ENCODE assay signal across 15 cellular contexts in genomic region chr15:73935547-73935946, GRCh38. TPM values are rescaled to one million over a fixed set of nuclear protein-coding genes. Genes with fewer than 3 reads are reported as not detected.
DNase-seq lines count a peak whose midpoint lies in the region; ATAC-seq, FAIRE-seq and TF ChIP-seq lines count a peak whose summit lies in the region.
"Had no signal": no experiment of that assay in that cellular context is flagged by ENCODE, and none has a peak within 500 bp of the region (broad histone marks: within the 10 kb centered on the region; RNA-seq: fewer than 3 reads in every experiment).

No MANE protein-coding gene starts in this region.

- no peak for FAIRE-seq in D721Med (lab: Jason Lieb, UNC)
- no peak for FAIRE-seq in K562 (lab: Jason Lieb, UNC)

- H3K4me2 ChIP-seq in K562 (ENCODE audit: insufficient read depth, low read length) (no peak overlapping the region), mesenchymal stem cell (ENCODE audit: low read length, poor library complexity, severe bottlenecking) (no peak overlapping the region)

- no peak overlapping the region for H2BK5ac ChIP-seq in mesenchymal stem cell (ENCODE audit: low read depth, low read length, poor library complexity, severe bottlenecking)

- WGBS in K562 (ENCODE audit: insufficient coverage, low coverage, missing lambda C conversion rate), result 23% methylated on average over 3 of the region's 4 CpGs
- WGBS in mesenchymal stem cell, result 100% methylated on average over 3 of the region's 4 CpGs

- ATAC-seq in K562, result peak; percentile 40; the same call in 1 of the 3 replicates
- ATAC-seq in GM21576 (IDR thresholded peaks at IDR 0.05; ENCODE audit: unreplicated experiment), result no peak
- ATAC-seq in GM21526 (IDR thresholded peaks at IDR 0.05; ENCODE audit: low FRiP score, unreplicated experiment), result no peak
- ATAC-seq: gastrocnemius medialis; naive thymus-derived CD4-positive, alpha-beta T cell had no signal

- peak overlapping the region in 1 of 2 experiments; percentile 75 for H3K18ac ChIP-seq in mesenchymal stem cell (ENCODE audit: low read depth in 1 of 2, low read length in 2 of 2)

- H3K4me3 ChIP-seq in NB4 (ENCODE audit: low read depth, low read length) (no peak overlapping the region), K562 (no peak overlapping the region), mesenchymal stem cell (ENCODE audit: insufficient read depth in 1 of 2, low read depth in 1 of 2, low read length in 2 of 2) (no peak overlapping the region)
- H3K4me3 ChIP-seq: adrenal gland, gastrocnemius medialis, skin epidermis had no signal

- no peaks in the 10 kb centered on the region for H3K9me3 ChIP-seq in K562 (replicated peaks; ENCODE audit: control insufficient read depth, insufficient read depth, low read depth, low read length)
- no peaks in the 10 kb centered on the region for H3K9me3 ChIP-seq in mesenchymal stem cell (ENCODE audit: control insufficient read depth, low read length)
- H3K9me3 ChIP-seq: adrenal gland, gastrocnemius medialis had no signal

- H3K23ac ChIP-seq in mesenchymal stem cell (ENCODE audit: low read length in 2 of 2), result no peak overlapping the region

- BruUV-seq in K562 (replicated peaks; lab: Mats Ljungman, UMichigan), result no TSS peak

- peak overlapping the region; percentile 81 for H4K91ac ChIP-seq in mesenchymal stem cell (ENCODE audit: low read length)

- 0 out of 2 replicates have a peak, but pooled peaks cover 9% of the 10 kb centered on the region for H4K20me1 ChIP-seq in K562 (replicated peaks; ENCODE audit: control insufficient read depth, insufficient read depth, low read length)

- no peak overlapping the region for H2AFZ ChIP-seq in K562 (ENCODE audit: low read depth, low read length)
- H2AFZ ChIP-seq in mesenchymal stem cell (ENCODE audit: low read depth, low read length), result no peak overlapping the region

- peak; percentile 74 for DNase-seq in D721Med (ENCODE audit: insufficient read length, low spot score)
- peak; percentile 79 for DNase-seq in NB4 (ENCODE audit: low read depth)
- DNase-seq in K562 (ENCODE audit: extremely low read depth in 1 of 4, low spot score in 3 of 4), result no peak
- DNase-seq in mesenchymal stem cell, result peak; percentile 43
- no peak for DNase-seq in H4 (ENCODE audit: low spot score)
- no peak for DNase-seq in SIG-M5 treated with dmso at 0.1 percent for 504 hours (lab: John Stamatoyannopoulos, UW; ENCODE audit: unreplicated experiment)
- DNase-seq: activated B cell treated with CpG ODN at 0.5 μM for 24 hours; adrenal gland; gastrocnemius medialis; H9; naive thymus-derived CD4-positive, alpha-beta T cell; NCI-H748 treated with DMSO at 0.1 percent for 48 hours had no signal

- TF ChIP-seq POLR2A in NB4 (IDR thresholded peaks at IDR 0.05; ENCODE audit: extremely low read depth, insufficient read length) (no peak), K562 (conservative IDR thresholded peaks at IDR 0.05) (no peak)

- no peaks in the 10 kb centered on the region for H3K36me3 ChIP-seq in K562 (ENCODE audit: control insufficient read depth, insufficient read depth, low read length)
- H3K36me3 ChIP-seq in mesenchymal stem cell (ENCODE audit: control insufficient read depth in 1 of 2, insufficient read depth in 2 of 2, low read depth in 1 of 2, low read length in 2 of 2), result peaks cover 44 to 57% of the 10 kb centered on the region in 2 experiments
- H3K36me3 ChIP-seq: adrenal gland, gastrocnemius medialis had no signal

- intact Hi-C loops in K562 (cut with micrococcal nuclease), result no loop called here

- H2BK15ac ChIP-seq in mesenchymal stem cell (ENCODE audit: low read depth, poor library complexity, severe bottlenecking), result peak overlapping the region; percentile 44

- H3K14ac ChIP-seq in mesenchymal stem cell (ENCODE audit: low read length in 2 of 2), result peak overlapping the region in 1 of 2 experiments; percentile 71

- peaks cover 0 to 4% of the 10 kb centered on the region in 2 experiments; a peak in 1 of 5 replicates for H3K4me1 ChIP-seq in K562 (replicated peaks in 1 of 2; ENCODE audit: control insufficient read depth in 2 of 2, insufficient read depth in 2 of 2, low read length in 2 of 2)
- H3K4me1 ChIP-seq in mesenchymal stem cell (ENCODE audit: control insufficient read depth, insufficient read depth, low read depth, low read length), result peaks cover 74% of the 10 kb centered on the region
- H3K4me1 ChIP-seq: gastrocnemius medialis had no signal

- no peak overlapping the region for H3K4ac ChIP-seq in mesenchymal stem cell (ENCODE audit: low read depth in 1 of 2, low read length in 2 of 2)

- no peak overlapping the region for H3K27ac ChIP-seq in K562 (ENCODE audit: extremely low read depth, low read depth, low read length)
- peak overlapping the region; percentile 85 for H3K27ac ChIP-seq in mesenchymal stem cell (ENCODE audit: low read length, poor library complexity, severe bottlenecking)
- H3K27ac ChIP-seq: gastrocnemius medialis had no signal

- CTCF ChIA-PET in K562 (lab: Yijun Ruan, JAX; ENCODE audit: low intra/inter-chr PET ratio), result no interaction called here

- H3K9me1 ChIP-seq in K562 (ENCODE audit: control insufficient read depth, insufficient read depth, low read length), result no peaks in the 10 kb centered on the region

- H3K79me2 ChIP-seq in K562 (ENCODE audit: control insufficient read depth, insufficient read depth, low read length), result no peaks in the 10 kb centered on the region

- peaks cover 18% of the 10 kb centered on the region for H3K79me1 ChIP-seq in mesenchymal stem cell (replicated peaks; ENCODE audit: low read length, poor library complexity, severe bottlenecking)

- no peak for TF ChIP-seq EP300 in K562 (IDR thresholded peaks at IDR 0.05; ENCODE audit: low read length)

- no peak overlapping the region for H3K9ac ChIP-seq in K562 (ENCODE audit: insufficient read depth in 1 of 2, low read depth in 2 of 2, low read length in 2 of 2)
- H3K9ac ChIP-seq in mesenchymal stem cell (ENCODE audit: low read length), result no peak overlapping the region

- H2BK12ac ChIP-seq in mesenchymal stem cell (ENCODE audit: low read length in 2 of 2), result peak overlapping the region; percentile 21 to 59

- TF ChIP-seq CTCF in D721Med (IDR thresholded peaks at IDR 0.05; ENCODE audit: insufficient read depth, missing control alignments) (no peak), NB4 (IDR thresholded peaks at IDR 0.05; ENCODE audit: low read depth, low read length) (no peak), K562 (IDR thresholded peaks at IDR 0.05 in 2 of 3, conservative IDR thresholded peaks at IDR 0.05 in 1 of 3; ENCODE audit: insufficient read depth in 2 of 3, low read depth in 1 of 3, low read length in 3 of 3) (no peak)

- no peak overlapping the region for H2BK120ac ChIP-seq in mesenchymal stem cell (ENCODE audit: low read depth, low read length)

- in situ Hi-C loops in K562 (cut with MboI), result no loop called here

- H4K8ac ChIP-seq in mesenchymal stem cell (ENCODE audit: low read length), result peak overlapping the region; percentile 47

- TF ChIP-seq RAD21 in K562 (CRISPR knock-in tag; conservative IDR thresholded peaks at IDR 0.05 in 1 of 2, IDR thresholded peaks at IDR 0.05 in 1 of 2), result no peak

- POLR2A ChIA-PET in K562 (lab: Yijun Ruan, JAX), result interaction anchor here (0.7 kb wide), 1 partner anchor 18 kb away, joined by 3 read pairs; no protein-coding TSS in a partner anchor

- peaks cover 14 to 60% of the 10 kb centered on the region in 2 experiments; a peak in 4 of 5 replicates for H3K27me3 ChIP-seq in K562 (ENCODE audit: control insufficient read depth in 2 of 2, insufficient read depth in 2 of 2, low read length in 2 of 2)
- no peaks in the 10 kb centered on the region for H3K27me3 ChIP-seq in mesenchymal stem cell (ENCODE audit: control insufficient read depth in 1 of 2, insufficient read depth in 1 of 2, low read length in 2 of 2)
- H3K27me3 ChIP-seq: adrenal gland, gastrocnemius medialis had no signal

- H2AK5ac ChIP-seq in mesenchymal stem cell (ENCODE audit: low read length, severe bottlenecking), result peak overlapping the region; percentile 8

RNA-seq across cellular contexts. Expression of gene LOXL1, which starts 9.3 kb away (rescaled TPM):
- not detected in 2 replicates for total RNA-seq in K562 (2011; cell fraction: chromatin; rRNA removed; ENCODE audit: low replicate concordance)
- total RNA-seq in K562 (2011; cell fraction: nucleolus; rRNA removed), result 0.33 TPM in 1 of 2 replicates, not detected in the other
- total RNA-seq in K562 (2011; cell fraction: nucleoplasm; rRNA removed), result not detected in 2 replicates
- total RNA-seq in K562 (2014; rRNA removed), result 0.14 and 0.61 TPM in 2 replicates
- not detected in 2 replicates for total RNA-seq in K562 (2014; rRNA removed; fragmentation: Illumina TruSeq; extraction: Trizol)
- total RNA-seq in K562 (2015; rRNA removed; fragmentation: Illumina TruSeq; extraction: Trizol), result not detected in 2 replicates
- total RNA-seq in K562 (2021), result not detected in 2 replicates
- polyA plus RNA-seq in K562 (2011; rRNA removed), result 0.16 TPM in 1 of 2 replicates, not detected in the other
- 0.66 TPM in 1 of 2 replicates, not detected in the other for polyA plus RNA-seq in K562 (2011; cell fraction: cytosol; rRNA removed)
- polyA plus RNA-seq in K562 (2011; cell fraction: nucleus; rRNA removed), result 0.30 and 0.45 TPM in 2 replicates
- 0.18 and 1.5 TPM in 2 replicates for polyA plus RNA-seq in K562 (2012)
- not detected in 2 replicates for polyA plus RNA-seq in K562 (2014; fragmentation: Illumina TruSeq; extraction: Trizol)
- polyA plus RNA-seq in K562 (2014; fragmentation: Nextera tagmentation; extraction: Ambion mirVana), result not detected
- not detected in 2 replicates for polyA plus RNA-seq in K562 (2014; rRNA removed)
- not detected in 2 replicates for polyA minus RNA-seq in K562 (2011; rRNA and poly(A)+ RNA removed)
- not detected in 2 replicates for polyA minus RNA-seq in K562 (2011; cell fraction: cytosol; rRNA and poly(A)+ RNA removed)
- polyA minus RNA-seq in K562 (2011; cell fraction: nucleus; rRNA and poly(A)+ RNA removed), result not detected in 2 replicates
- 187 TPM for polyA plus RNA-seq in mesenchymal stem cell (2013, experiment 1 of 2)
- 181 TPM for polyA plus RNA-seq in mesenchymal stem cell (2013, experiment 2 of 2)
- 53.2 and 104 TPM in 2 replicates for total RNA-seq in H4 (2014; rRNA removed; shearing (Covaris generic))

RNA-seq across cellular contexts. Expression of gene STOML1, which starts 56.5 kb away (rescaled TPM):
- 10.7 and 18.8 TPM in 2 replicates for total RNA-seq in K562 (2011; cell fraction: chromatin; rRNA removed; ENCODE audit: low replicate concordance)
- total RNA-seq in K562 (2011; cell fraction: nucleolus; rRNA removed), result 18.3 and 19.3 TPM in 2 replicates
- total RNA-seq in K562 (2011; cell fraction: nucleoplasm; rRNA removed), result 14.7 and 18.3 TPM in 2 replicates
- total RNA-seq in K562 (2014; rRNA removed) (9.7 and 9.9 TPM in 2 replicates), K562 (2014; rRNA removed; fragmentation: Illumina TruSeq; extraction: Trizol) (1.2 and 2.1 TPM in 2 replicates), K562 (2015; rRNA removed; fragmentation: Illumina TruSeq; extraction: Trizol) (4.6 and 5.3 TPM in 2 replicates), K562 (2021) (9.6 and 10.3 TPM in 2 replicates)
- polyA plus RNA-seq in K562 (2011; rRNA removed) (4.9 and 7.1 TPM in 2 replicates), K562 (2014; fragmentation: Illumina TruSeq; extraction: Trizol) (3.5 and 5.2 TPM in 2 replicates), K562 (2014; fragmentation: Nextera tagmentation; extraction: Ambion mirVana) (under 1 TPM; 0.25 to 0.53 TPM), K562 (2014; rRNA removed) (6.9 and 8.9 TPM in 2 replicates)
- 8.1 and 16.7 TPM in 2 replicates for polyA plus RNA-seq in K562 (2011; cell fraction: cytosol; rRNA removed)
- polyA plus RNA-seq in K562 (2011; cell fraction: nucleus; rRNA removed), result 14.1 and 18.4 TPM in 2 replicates
- 5.9 and 11.3 TPM in 2 replicates for polyA plus RNA-seq in K562 (2012)
- polyA minus RNA-seq in K562 (2011; rRNA and poly(A)+ RNA removed), result 2.9 and 3.5 TPM in 2 replicates
- polyA minus RNA-seq in K562 (2011; cell fraction: cytosol; rRNA and poly(A)+ RNA removed), result 2.7 and 5.1 TPM in 2 replicates
- 5.9 and 7.2 TPM in 2 replicates for polyA minus RNA-seq in K562 (2011; cell fraction: nucleus; rRNA and poly(A)+ RNA removed)
- polyA plus RNA-seq in mesenchymal stem cell (2013, experiment 1 of 2), result 7.8 TPM
- 8.5 TPM for polyA plus RNA-seq in mesenchymal stem cell (2013, experiment 2 of 2)
- total RNA-seq in H4 (2014; rRNA removed; shearing (Covaris generic)), result 5.2 and 6.7 TPM in 2 replicates

RNA-seq across cellular contexts. Expression of gene PML, which starts 59.0 kb away (rescaled TPM):
- total RNA-seq in K562 (2011; cell fraction: chromatin; rRNA removed; ENCODE audit: low replicate concordance), result 30.2 and 56.1 TPM in 2 replicates
- 36.8 and 39.2 TPM in 2 replicates for total RNA-seq in K562 (2011; cell fraction: nucleolus; rRNA removed)
- 35.0 and 53.2 TPM in 2 replicates for total RNA-seq in K562 (2011; cell fraction: nucleoplasm; rRNA removed)
- 14.4 and 20.2 TPM in 2 replicates for total RNA-seq in K562 (2014; rRNA removed)
- total RNA-seq in K562 (2014; rRNA removed; fragmentation: Illumina TruSeq; extraction: Trizol), result 6.0 and 6.6 TPM in 2 replicates
- 9.7 and 10.1 TPM in 2 replicates for total RNA-seq in K562 (2015; rRNA removed; fragmentation: Illumina TruSeq; extraction: Trizol)
- total RNA-seq in K562 (2021), result 44.4 and 50.7 TPM in 2 replicates
- polyA plus RNA-seq in K562 (2011; rRNA removed), result 6.6 and 11.3 TPM in 2 replicates
- polyA plus RNA-seq in K562 (2011; cell fraction: cytosol; rRNA removed), result 10.6 and 17.0 TPM in 2 replicates
- polyA plus RNA-seq in K562 (2011; cell fraction: nucleus; rRNA removed), result 22.7 and 36.6 TPM in 2 replicates
- 33.2 and 45.0 TPM in 2 replicates for polyA plus RNA-seq in K562 (2012)
- 20.7 and 28.3 TPM in 2 replicates for polyA plus RNA-seq in K562 (2014; fragmentation: Illumina TruSeq; extraction: Trizol)
- 1 to 10 TPM; 5.0 to 5.4 TPM for polyA plus RNA-seq in K562 (2014; fragmentation: Nextera tagmentation; extraction: Ambion mirVana)
- 14.0 and 16.2 TPM in 2 replicates for polyA plus RNA-seq in K562 (2014; rRNA removed)
- 8.2 and 9.8 TPM in 2 replicates for polyA minus RNA-seq in K562 (2011; rRNA and poly(A)+ RNA removed)
- polyA minus RNA-seq in K562 (2011; cell fraction: cytosol; rRNA and poly(A)+ RNA removed), result 31.2 and 50.2 TPM in 2 replicates
- 12.3 and 12.9 TPM in 2 replicates for polyA minus RNA-seq in K562 (2011; cell fraction: nucleus; rRNA and poly(A)+ RNA removed)
- polyA plus RNA-seq in mesenchymal stem cell (2013, experiment 1 of 2), result 49.0 TPM
- polyA plus RNA-seq in mesenchymal stem cell (2013, experiment 2 of 2), result 51.3 TPM
- 19.0 and 20.0 TPM in 2 replicates for total RNA-seq in H4 (2014; rRNA removed; shearing (Covaris generic))

Comparison
In these comparisons a context has a peak if more than half of its experiments do, and no peak if none do; other contexts are left out.
1. DNase-seq: peak in D721Med (single experiment), NB4 (single experiment) and mesenchymal stem cell (single experiment); none in K562 (0 of 4), H4 (single experiment) and SIG-M5 treated with dmso at 0.1 percent for 504 hours (single experiment).
2. RNA of gene LOXL1, which starts 9.3 kb away (total RNA-seq): 53.2 to 104 TPM in H4; 0.14 to 0.61 TPM in K562; every median in the first group is over 10 times any median in the second.